ENCODE assay signal across 15 cellular contexts in the genomic region with DNA sequence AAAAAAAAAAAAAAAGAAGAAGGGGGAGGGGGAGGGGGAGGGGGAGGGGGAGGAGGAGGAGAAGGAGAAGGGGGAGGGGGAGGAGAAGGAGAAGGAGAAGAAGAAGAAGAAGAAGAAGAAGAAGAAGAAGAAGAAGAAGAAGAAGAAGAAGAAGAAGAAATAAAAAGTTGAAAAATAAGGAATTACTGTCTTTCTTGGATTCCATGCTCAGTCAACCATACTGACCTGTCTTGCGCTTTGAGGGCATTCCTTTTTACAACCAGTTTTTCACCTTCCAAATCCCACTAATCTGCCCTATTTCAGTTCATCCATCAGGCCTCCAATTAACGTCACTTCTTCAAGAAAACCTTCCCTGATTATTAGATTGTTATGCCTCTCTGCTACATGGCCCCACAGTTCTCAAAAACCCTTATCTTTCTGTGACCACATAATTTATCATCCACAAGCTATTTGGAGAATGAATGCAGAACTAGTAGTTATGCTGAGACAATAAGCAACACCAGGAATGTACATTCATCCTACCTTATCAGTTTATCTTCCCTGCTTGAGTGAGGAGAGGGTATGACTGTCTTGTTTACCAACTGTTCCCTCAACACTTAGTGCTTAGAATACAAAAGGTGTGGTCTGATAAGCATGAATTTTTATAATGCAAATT. TPM values are rescaled to one million over a fixed set of nuclear protein-coding genes. Genes with fewer than 3 reads are reported as not detected.
DNase-seq lines count a peak whose midpoint lies in the region; ATAC-seq and TF ChIP-seq lines count a peak whose summit lies in the region.
"Had no signal": no experiment of that assay in that cellular context is flagged by ENCODE, and none has a peak within 500 bp of the region (broad histone marks: within the 10 kb centered on the region; RNA-seq: fewer than 3 reads in every experiment).

No MANE protein-coding gene starts in this region.

- H3K18ac ChIP-seq in trophoblast cell (ENCODE audit: low read length) = no peak overlapping the region

- in situ Hi-C loops in Panc1 (cut with HindIII; ENCODE audit: low pct_unique_long_range_greater_than_20kb, low sequenced_read_pairs) = no loop called here

- no peak overlapping the region for H2AK5ac ChIP-seq in trophoblast cell (ENCODE audit: low read length)

- BruUV-seq in Panc1 (replicated peaks; lab: Mats Ljungman, UMichigan) = TSS peak; percentile 20

- no peaks in the 10 kb centered on the region for H3K79me2 ChIP-seq in trophoblast cell (ENCODE audit: control insufficient read depth, insufficient read depth, low read length, poor library complexity)

- DNase-seq in Daoy (ENCODE audit: low read depth) (peak; percentile 49), Panc1 (ENCODE audit: low read depth, low spot score) (no peak), cardiac fibroblast (ENCODE audit: low read depth in 2 of 2) (peak; percentile 73 to 77), trophoblast cell (peak; percentile 50 to 95), MV-4-11 (lab: John Stamatoyannopoulos, UW) (no peak), NCI-H1092 treated with DMSO at 0.1 percent for 48 hours (lab: John Stamatoyannopoulos, UW) (no peak), D341Med (ENCODE audit: low spot score) (no peak)
- DNase-seq: activated CD4-positive, CD25-positive, alpha-beta regulatory T cell treated with anti-CD3 and anti-CD28 coated beads, Interleukin-2, amount 50 U/mL, for 72 hours; central memory CD4-positive, alpha-beta T cell; DMS153; esophagus squamous epithelium; NCI-H510A; SHP77 treated with DMSO at 0.1 percent for 48 hours; sigmoid colon had no signal

- no peak overlapping the region for H2BK5ac ChIP-seq in trophoblast cell (ENCODE audit: low read depth, low read length, poor library complexity)

- H3K9me3 ChIP-seq in Panc1 (ENCODE audit: control insufficient read depth, insufficient read depth, low read depth, low read length) (no peaks in the 10 kb centered on the region), trophoblast cell (ENCODE audit: insufficient read depth, low read depth, low read length) (no peaks in the 10 kb centered on the region)
- H3K9me3 ChIP-seq: esophagus squamous epithelium, sigmoid colon had no signal

- H3K27me3 ChIP-seq in Panc1 (ENCODE audit: control insufficient read depth, insufficient read depth, low read length) = no peaks in the 10 kb centered on the region
- H3K27me3 ChIP-seq in trophoblast cell (ENCODE audit: insufficient read depth, low read length) = no peaks in the 10 kb centered on the region
- H3K27me3 ChIP-seq: esophagus squamous epithelium, sigmoid colon had no signal

- H3K4me3 ChIP-seq in Panc1 (ENCODE audit: low read depth in 2 of 2, low read length in 2 of 2) (no peak overlapping the region), cardiac fibroblast (replicated peaks in 1 of 2; ENCODE audit: low read depth in 2 of 2, low read length in 2 of 2) (no peak overlapping the region), trophoblast cell (ENCODE audit: low read depth, low read length) (no peak overlapping the region)
- H3K4me3 ChIP-seq: esophagus squamous epithelium, sigmoid colon had no signal

- no peak for TF ChIP-seq CTCF in Panc1 (IDR thresholded peaks at IDR 0.05)
- no peak for TF ChIP-seq CTCF in cardiac fibroblast (IDR thresholded peaks at IDR 0.05; ENCODE audit: low read depth, low read length)

- H3K36me3 ChIP-seq in Panc1 (ENCODE audit: control insufficient read depth, insufficient read depth, low read length) = no peaks in the 10 kb centered on the region
- no peaks in the 10 kb centered on the region for H3K36me3 ChIP-seq in trophoblast cell (ENCODE audit: control insufficient read depth in 1 of 2, insufficient read depth in 2 of 2, low read length in 2 of 2)
- H3K36me3 ChIP-seq: sigmoid colon had no signal

- H3K4me2 ChIP-seq in trophoblast cell (ENCODE audit: low read length) = no peak overlapping the region

- no peak overlapping the region for H2BK12ac ChIP-seq in trophoblast cell (ENCODE audit: low read length)

- peak; percentile 86 for ATAC-seq in Panc1

- H3K14ac ChIP-seq in trophoblast cell (ENCODE audit: low read length) = no peak overlapping the region

- CTCF ChIA-PET in Panc1 (lab: Charles Lee) = no interaction called here

- H3K4me1 ChIP-seq in Panc1 (ENCODE audit: control insufficient read depth, insufficient read depth, low read length) = peaks cover 24% of the 10 kb centered on the region
- H3K4me1 ChIP-seq in trophoblast cell (ENCODE audit: control insufficient read depth in 1 of 2, insufficient read depth in 2 of 2, low read length in 2 of 2) = peaks cover 0 to 5% of the 10 kb centered on the region in 2 experiments
- H3K4me1 ChIP-seq: esophagus squamous epithelium had no signal

- H3K27ac ChIP-seq in Panc1 (ENCODE audit: low read length) = no peak overlapping the region
- peak overlapping the region; percentile 32 for H3K27ac ChIP-seq in trophoblast cell (ENCODE audit: low read depth, low read length)
- H3K27ac ChIP-seq: esophagus squamous epithelium, sigmoid colon had no signal

- WGBS in trophoblast cell (ENCODE audit: extremely low coverage, insufficient coverage, insufficient read length) = no CpG with 5 or more reads among the region's 2 CpGs

- H4K8ac ChIP-seq in trophoblast cell (ENCODE audit: low read depth, low read length) = no peak overlapping the region

- POLR2A ChIA-PET in Panc1 (lab: Charles Lee) = no interaction called here

- no peak overlapping the region for H2AFZ ChIP-seq in trophoblast cell (ENCODE audit: insufficient read depth, low read length, poor library complexity)

- no peak overlapping the region for H2BK120ac ChIP-seq in trophoblast cell (ENCODE audit: insufficient read depth, low read length, poor library complexity)

- no peak overlapping the region for H4K91ac ChIP-seq in trophoblast cell (ENCODE audit: low read depth, low read length)

- H3K4ac ChIP-seq in trophoblast cell (ENCODE audit: low read depth, low read length) = no peak overlapping the region

- no peak overlapping the region for H3K23ac ChIP-seq in trophoblast cell (ENCODE audit: low read length)

- H3K79me1 ChIP-seq in trophoblast cell (ENCODE audit: low read length) = no peaks in the 10 kb centered on the region

- no peak overlapping the region for H4K12ac ChIP-seq in trophoblast cell (ENCODE audit: low read depth, low read length)

- intact Hi-C loops in Panc1 (cut with micrococcal nuclease; ENCODE audit: unreplicated experiment) = no loop called here

- H3K9ac ChIP-seq in trophoblast cell (ENCODE audit: low read length) = no peak overlapping the region

RNA-seq across cellular contexts. Expression of gene GUCA2A, which starts 57.5 kb away (rescaled TPM):
- not detected in 2 replicates for total RNA-seq in Daoy (2014; rRNA removed; shearing (Covaris generic))
- total RNA-seq in Panc1 (2021; ENCODE audit: unreplicated experiment) = not detected
- not detected for polyA plus RNA-seq in Panc1 (2012; ENCODE audit: insufficient read length)
- polyA plus RNA-seq in trophoblast cell (2013) = 0.82 and 1.6 TPM in 2 replicates
- total RNA-seq: esophagus squamous epithelium, temporal lobe had no signal

Comparison
In these comparisons a context has a peak if more than half of its experiments do, and no peak if none do; other contexts are left out.
1. DNase-seq: peak in Daoy (single experiment), cardiac fibroblast (2 of 2) and trophoblast cell (2 of 2); none in Panc1 (single experiment), MV-4-11 (single experiment), NCI-H1092 treated with DMSO at 0.1 percent for 48 hours (single experiment) and D341Med (single experiment).